Comparison of ENCODE assay signal across 32 cellular contexts in the genomic region with DNA sequence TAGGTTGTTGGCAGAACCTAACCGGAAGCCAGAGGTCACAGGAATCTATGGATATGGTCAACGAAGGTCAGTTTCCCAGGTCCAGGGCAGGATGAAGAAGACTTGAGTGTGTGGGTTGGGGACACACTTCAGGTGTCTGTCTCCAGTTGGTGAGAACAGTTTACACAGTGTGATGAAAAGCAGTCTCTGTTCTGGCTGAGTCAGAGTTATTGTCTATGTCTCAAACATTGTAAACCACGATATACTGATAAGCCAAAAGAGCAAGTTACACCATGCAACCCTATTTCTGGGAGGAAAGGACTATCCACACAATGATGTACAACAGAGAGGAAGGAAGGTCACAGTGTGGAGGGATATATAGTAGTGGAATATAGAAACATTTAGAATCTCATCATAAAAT.
A peak's percentile ranks its signal among the peaks of the same experiment; 100 is the strongest.
DNase-seq lines count a peak whose midpoint lies in the region; ATAC-seq, FAIRE-seq and TF ChIP-seq lines count a peak whose summit lies in the region.
"Had no signal": no experiment of that assay in that cellular context is flagged by ENCODE, and none has a peak within 500 bp of the region (broad histone marks: within the 10 kb centered on the region; RNA-seq: fewer than 3 reads in every experiment).

No MANE protein-coding gene starts in this region.

- H2BK120ac ChIP-seq in mesenchymal stem cell (ENCODE audit: low read depth, low read length), result no peak overlapping the region

- H2BK15ac ChIP-seq in mesenchymal stem cell (ENCODE audit: low read depth, poor library complexity, severe bottlenecking), result no peak overlapping the region

- H2AFZ ChIP-seq in GM23248 (no peak overlapping the region), mesenchymal stem cell (ENCODE audit: low read depth, low read length) (no peak overlapping the region)

- POLR2A ChIA-PET in GM10248 (lab: Yijun Ruan, JAX), result no interaction called here

- H3K9ac ChIP-seq in GM23248, result no peak overlapping the region
- H3K9ac ChIP-seq in mesenchymal stem cell (ENCODE audit: low read length), result no peak overlapping the region

- H3K14ac ChIP-seq in mesenchymal stem cell (ENCODE audit: low read length in 2 of 2), result no peak overlapping the region

- peak; percentile 24 for DNase-seq in GM23248
- peak; percentile 46 for DNase-seq in RPMI7951 (ENCODE audit: low read depth)
- peak; percentile 51 for DNase-seq in epithelial cell of esophagus (ENCODE audit: low read depth)
- peak; percentile 74 for DNase-seq in mesenchymal stem cell
- DNase-seq in GM10248 (ENCODE audit: extremely low spot score), result no peak
- DNase-seq in upper lobe of right lung, result no peak
- no peak for DNase-seq in ovary
- DNase-seq in GM12892 (ENCODE audit: insufficient read length), result no peak
- DNase-seq: ACHN; activated CD4-positive, alpha-beta T cell treated with anti-CD3 and anti-CD28 coated beads, Interleukin-2, amount 50 U/mL, for 1 hour; activated CD4-positive, CD25-positive, alpha-beta regulatory T cell; activated effector memory CD4-positive, alpha-beta T cell treated with anti-CD3 and anti-CD28 coated beads, Interleukin-2, amount 50 U/mL, for 16 hours; activated naive CD8-positive, alpha-beta T cell treated with anti-CD3 and anti-CD28 coated beads for 36 hours; activated T-cell treated with anti-CD3 and anti-CD28 coated beads, Interleukin-2, amount 50 U/mL, for 24 hours; BE2C; CD8-positive, alpha-beta T cell; DMS 273 treated with DMSO at 0.1 percent for 48 hours; dorsolateral prefrontal cortex; Kasumi-1; left ventricle myocardium superior; naive thymus-derived CD4-positive, alpha-beta T cell; NCI-H1048; NCI-H1694; NCI-H2171; NCI-H510A; psoas muscle; RPMI8226; stimulated activated CD4-positive, alpha-beta T cell treated with anti-CD3 and anti-CD28 coated beads, Interleukin-4, amount 100 ng/mL, for 1 hour had no signal

- no peaks in the 10 kb centered on the region for H3K79me2 ChIP-seq in GM23248 (ENCODE audit: insufficient read depth)

- H2AK5ac ChIP-seq in mesenchymal stem cell (ENCODE audit: low read length, severe bottlenecking), result no peak overlapping the region

- H3K27ac ChIP-seq in GM23248 (no peak overlapping the region), mesenchymal stem cell (ENCODE audit: low read length, poor library complexity, severe bottlenecking) (no peak overlapping the region), upper lobe of right lung (no peak overlapping the region), ovary (no peak overlapping the region)
- H3K27ac ChIP-seq: dorsolateral prefrontal cortex, psoas muscle, tibial nerve had no signal

- no peak for ATAC-seq in upper lobe of right lung
- ATAC-seq: CD8-positive, alpha-beta T cell; HepG2; naive thymus-derived CD4-positive, alpha-beta T cell had no signal

- intact Hi-C loops in upper lobe of right lung (cut with DNase I) (no loop called here), ovary (cut with DNase I) (no loop called here)

- TF ChIP-seq CTCF in epithelial cell of esophagus (IDR thresholded peaks at IDR 0.05; ENCODE audit: insufficient read depth, low read depth, low read length, missing control alignments) (no peak), GM10248 (IDR thresholded peaks at IDR 0.05; ENCODE audit: control extremely low read depth, extremely low read depth, low read depth, missing control alignments) (no peak), upper lobe of right lung (IDR thresholded peaks at IDR 0.05) (no peak), ovary (IDR thresholded peaks at IDR 0.05) (no peak)

- no peak for TF ChIP-seq EP300 in ovary (IDR thresholded peaks at IDR 0.05)

- H3K9me3 ChIP-seq in GM23248 (ENCODE audit: low read depth), result no peaks in the 10 kb centered on the region
- no peaks in the 10 kb centered on the region for H3K9me3 ChIP-seq in mesenchymal stem cell (ENCODE audit: control insufficient read depth, low read length)
- H3K9me3 ChIP-seq in upper lobe of right lung, result no peaks in the 10 kb centered on the region
- H3K9me3 ChIP-seq in ovary, result no peaks in the 10 kb centered on the region
- H3K9me3 ChIP-seq: BE2C, HAP-1, psoas muscle, tibial nerve had no signal

- peaks cover 6% of the 10 kb centered on the region; the same call in 1 of the 2 replicates for H3F3A ChIP-seq in GM23248 (ENCODE audit: insufficient read depth)

- no peaks in the 10 kb centered on the region for H3K9me2 ChIP-seq in GM23248 (ENCODE audit: insufficient read depth)

- H3K79me1 ChIP-seq in mesenchymal stem cell (replicated peaks; ENCODE audit: low read length, poor library complexity, severe bottlenecking), result no peaks in the 10 kb centered on the region

- no peak overlapping the region for H4K8ac ChIP-seq in mesenchymal stem cell (ENCODE audit: low read length)

- H2BK5ac ChIP-seq in mesenchymal stem cell (ENCODE audit: low read depth, low read length, poor library complexity, severe bottlenecking), result no peak overlapping the region

- H3K4me1 ChIP-seq in GM23248 (ENCODE audit: insufficient read depth), result peaks cover 3% of the 10 kb centered on the region; the same call in 1 of the 2 replicates
- H3K4me1 ChIP-seq in mesenchymal stem cell (ENCODE audit: control insufficient read depth, insufficient read depth, low read depth, low read length), result peaks cover 2% of the 10 kb centered on the region
- no peaks in the 10 kb centered on the region for H3K4me1 ChIP-seq in upper lobe of right lung
- no peaks in the 10 kb centered on the region for H3K4me1 ChIP-seq in ovary (ENCODE audit: insufficient read depth)
- H3K4me1 ChIP-seq: BE2C, HAP-1, psoas muscle had no signal

- peak overlapping the region in 1 of 2 experiments; percentile 37 for H2BK12ac ChIP-seq in mesenchymal stem cell (ENCODE audit: low read length in 2 of 2)

- peaks cover 40% of the 10 kb centered on the region for H3K27me3 ChIP-seq in GM23248 (replicated peaks; ENCODE audit: insufficient read depth)
- peaks cover 0 to 12% of the 10 kb centered on the region in 2 experiments for H3K27me3 ChIP-seq in mesenchymal stem cell (ENCODE audit: control insufficient read depth in 1 of 2, insufficient read depth in 1 of 2, low read length in 2 of 2)
- H3K27me3 ChIP-seq in upper lobe of right lung, result no peaks in the 10 kb centered on the region
- no peaks in the 10 kb centered on the region for H3K27me3 ChIP-seq in ovary
- H3K27me3 ChIP-seq: BE2C, dorsolateral prefrontal cortex, tibial nerve had no signal

- TF ChIP-seq POLR2A in ovary (IDR thresholded peaks at IDR 0.05) (no peak), GM12892 (IDR thresholded peaks at IDR 0.05; ENCODE audit: low read depth, low read length) (no peak)

- 68 to 71% methylated on average over 3 of the region's 3 CpGs for WGBS in GM23248 (ENCODE audit: low coverage in 1 of 2, low lambda C conversion rate in 2 of 2, missing lambda C conversion rate in 2 of 2), 2 experiments
- 49% methylated on average over 2 of the region's 3 CpGs for WGBS in mesenchymal stem cell
- WGBS in ovary, 3 donors, result 73 to 79% (median 78%) methylated on average over 3 of the region's 3 CpGs

- CTCF ChIA-PET in GM10248 (lab: Yijun Ruan, JAX), result interaction anchor here (1.5 to 2.0 kb wide), 2 partner anchors 12 to 155 kb away, joined by 3 to 9 read pairs; no protein-coding TSS in a partner anchor

- no peaks in the 10 kb centered on the region for H3K36me3 ChIP-seq in GM23248 (ENCODE audit: low read depth)
- no peaks in the 10 kb centered on the region for H3K36me3 ChIP-seq in mesenchymal stem cell (ENCODE audit: control insufficient read depth in 1 of 2, insufficient read depth in 2 of 2, low read depth in 1 of 2, low read length in 2 of 2)
- H3K36me3 ChIP-seq in upper lobe of right lung, result no peaks in the 10 kb centered on the region
- no peaks in the 10 kb centered on the region for H3K36me3 ChIP-seq in ovary
- H3K36me3 ChIP-seq: BE2C, HAP-1, tibial nerve had no signal

- FAIRE-seq in GM12892 (lab: Jason Lieb, UNC), result no peak
- FAIRE-seq: endometrium, HepG2 had no signal

- no peak overlapping the region for H3K18ac ChIP-seq in mesenchymal stem cell (ENCODE audit: low read depth in 1 of 2, low read length in 2 of 2)

- H4K20me1 ChIP-seq in GM23248 (ENCODE audit: insufficient read depth), result no peaks in the 10 kb centered on the region

- in situ Hi-C loops in GM23248 (cut with MboI), result no loop called here

- H3K4me3 ChIP-seq in GM23248, result no peak overlapping the region
- H3K4me3 ChIP-seq in epithelial cell of esophagus (ENCODE audit: low read length), result no peak overlapping the region
- H3K4me3 ChIP-seq in mesenchymal stem cell (ENCODE audit: insufficient read depth in 1 of 2, low read depth in 1 of 2, low read length in 2 of 2), result no peak overlapping the region
- H3K4me3 ChIP-seq in upper lobe of right lung, result no peak overlapping the region
- no peak overlapping the region for H3K4me3 ChIP-seq in ovary
- H3K4me3 ChIP-seq: dorsolateral prefrontal cortex, HAP-1, psoas muscle, tibial nerve had no signal

- no peak overlapping the region for H3K23ac ChIP-seq in mesenchymal stem cell (ENCODE audit: low read length in 2 of 2)

- H3K4me2 ChIP-seq in GM23248 (ENCODE audit: unreplicated experiment) (no peak overlapping the region), mesenchymal stem cell (ENCODE audit: low read length, poor library complexity, severe bottlenecking) (no peak overlapping the region)

- no peak overlapping the region for H4K91ac ChIP-seq in mesenchymal stem cell (ENCODE audit: low read length)

- peak overlapping the region in 1 of 2 experiments; percentile 78 for H3K4ac ChIP-seq in mesenchymal stem cell (ENCODE audit: low read depth in 1 of 2, low read length in 2 of 2)

Comparison
In these comparisons a context has a peak if more than half of its experiments do, and no peak if none do; other contexts are left out.
1. DNase-seq: peak in GM23248 (single experiment), RPMI7951 (single experiment), epithelial cell of esophagus (single experiment) and mesenchymal stem cell (single experiment); none in GM10248 (single experiment), upper lobe of right lung (single experiment), ovary (0 of 5) and GM12892 (single experiment).